In the genomic region with DNA sequence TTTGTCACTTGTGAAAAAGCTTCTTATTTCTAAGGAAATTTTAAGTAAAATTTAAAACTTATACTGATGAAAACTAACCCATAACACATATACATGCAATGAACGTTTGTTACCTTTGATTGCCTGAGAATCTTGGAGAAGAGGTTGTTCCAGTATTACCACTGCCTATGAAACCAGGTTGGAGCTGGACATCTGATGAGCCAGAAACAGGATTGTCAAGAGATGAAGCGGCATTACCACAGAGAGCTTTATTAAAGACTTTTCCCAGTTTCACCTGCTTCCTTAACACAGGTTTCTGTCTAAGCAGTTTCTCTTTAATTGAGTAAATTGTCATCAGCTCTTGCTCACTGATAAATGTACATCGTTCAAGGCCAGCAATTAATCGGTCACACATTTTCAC, we compare ENCODE assay signal across 9 cellular contexts.
"Had no signal": no experiment of that assay in that cellular context is flagged by ENCODE, and none has a peak within 500 bp of the region (broad histone marks: within the 10 kb centered on the region; RNA-seq: fewer than 3 reads in every experiment).

No MANE protein-coding gene starts in this region.

- H3K4me3 Mint-ChIP-seq: GM23338, H9, HFFc6 had no signal

- H3K27ac Mint-ChIP-seq: GM23338, H9, HFFc6 had no signal

- H3K4me3 ChIP-seq: GM23248, GM23338, HAP-1 had no signal

- DNase-seq: GM23248, GOT3, H7, H9, HCEC 1CT, HFFc6 had no signal

- ATAC-seq: GM23338, HCT116 had no signal

- H3K9me3 Mint-ChIP-seq: GM23338, H9, HFFc6 had no signal
